In genomic region chr2:46552528-46552927, GRCh38 we compare ENCODE assay signal across 23 cellular contexts. TPM values are rescaled to one million over a fixed set of nuclear protein-coding genes. Genes with fewer than 3 reads are reported as not detected.
A peak's percentile ranks its signal among the peaks of the same experiment; 100 is the strongest.
DNase-seq lines count a peak whose midpoint lies in the region; ATAC-seq and TF ChIP-seq lines count a peak whose summit lies in the region.
"Had no signal": no experiment of that assay in that cellular context is flagged by ENCODE, and none has a peak within 500 bp of the region (broad histone marks: within the 10 kb centered on the region; RNA-seq: fewer than 3 reads in every experiment).

No MANE protein-coding gene starts in this region.

- no peaks in the 10 kb centered on the region for H3K27me3 Mint-ChIP-seq in chondrocyte (ENCODE audit: low read depth)
- H3K27me3 Mint-ChIP-seq: activated CD4-positive, alpha-beta memory T cell treated with anti-CD3 and anti-CD28 coated beads, Interleukin-2, amount 10 ng/mL, durations not matched to agents 7 days and 5 days; T-helper 17 cell had no signal

- no peaks in the 10 kb centered on the region for H3K27me3 ChIP-seq in right atrium auricular region
- no peaks in the 10 kb centered on the region for H3K27me3 ChIP-seq in neutrophil
- H3K27me3 ChIP-seq in lower lobe of right lung (ENCODE audit: low read depth): no peaks in the 10 kb centered on the region
- H3K27me3 ChIP-seq in dorsolateral prefrontal cortex: no peaks in the 10 kb centered on the region
- H3K27me3 ChIP-seq: left lung had no signal

- H3K27ac ChIP-seq in right atrium auricular region (peak overlapping the region; percentile 9 to 55), neutrophil (peak overlapping the region; percentile 76), lower lobe of right lung (no peak overlapping the region), dorsolateral prefrontal cortex (peak overlapping the region in 3 of 59 donors; percentile 1 to 51 (median 14))
- H3K27ac ChIP-seq: A549, PC-9 had no signal

- intact Hi-C loops in Right ventricle myocardium superior (cut with DNase I): no loop called here
- intact Hi-C loops in lower lobe of right lung (cut with DNase I): no loop called here
- intact Hi-C loops in dorsolateral prefrontal cortex (cut with DNase I): no loop called here

- no peak for DNase-seq in right atrium auricular region (ENCODE audit: low spot score)
- DNase-seq in Right ventricle myocardium superior: no peak
- DNase-seq in chondrocyte (ENCODE audit: low spot score): no peak
- DNase-seq in OCI-M2 (lab: John Stamatoyannopoulos, UW; ENCODE audit: unreplicated experiment): no peak
- DNase-seq in stimulated activated effector memory CD8-positive, alpha-beta T cell treated with anti-CD3 and anti-CD28 coated beads, Interleukin-12 subunit alpha, Interleukin-12 subunit beta, amount 100 ng/mL, for 72 hours (ENCODE audit: low spot score in 2 of 2): no peak
- no peak for DNase-seq in lower lobe of right lung
- no peak for DNase-seq in dorsolateral prefrontal cortex
- DNase-seq: activated CD4-positive, alpha-beta memory T cell treated with anti-CD3 and anti-CD28 coated beads, Interleukin-2, amount 10 ng/mL, durations not matched to agents 7 days and 5 days; activated CD8-positive, alpha-beta memory T cell treated with anti-CD3 and anti-CD28 coated beads, Interleukin-2, amount 50 U/mL, for 48 hours; activated naive CD4-positive, alpha-beta T cell treated with anti-CD3 and anti-CD28 coated beads for 36 hours; CD8-positive, alpha-beta memory T cell; MM.1S; NCI-H1930; NCI-H524; occipital lobe; PC-9; stimulated activated naive CD4-positive, alpha-beta T cell; T-helper 17 cell had no signal

- peaks cover 7% of the 10 kb centered on the region for H3K36me3 ChIP-seq in right atrium auricular region
- peaks cover 10% of the 10 kb centered on the region for H3K36me3 ChIP-seq in neutrophil
- H3K36me3 ChIP-seq in lower lobe of right lung: peaks cover 29% of the 10 kb centered on the region

- peaks cover 0 to 2% of the 10 kb centered on the region in 2 donors for H3K9me3 ChIP-seq in right atrium auricular region
- H3K9me3 ChIP-seq in neutrophil: no peaks in the 10 kb centered on the region
- H3K9me3 ChIP-seq in lower lobe of right lung: no peaks in the 10 kb centered on the region
- H3K9me3 ChIP-seq: A549, left lung had no signal

- peaks cover 12% of the 10 kb centered on the region for H3K36me3 Mint-ChIP-seq in chondrocyte (ENCODE audit: low read depth)
- peaks cover 4% of the 10 kb centered on the region for H3K36me3 Mint-ChIP-seq in stimulated activated effector memory CD8-positive, alpha-beta T cell treated with anti-CD3 and anti-CD28 coated beads, Interleukin-12 subunit alpha, Interleukin-12 subunit beta, amount 100 ng/mL, for 72 hours

- no peak overlapping the region for H3K4me3 Mint-ChIP-seq in chondrocyte (ENCODE audit: unreplicated experiment)
- no peak overlapping the region for H3K4me3 Mint-ChIP-seq in stimulated activated effector memory CD8-positive, alpha-beta T cell treated with anti-CD3 and anti-CD28 coated beads, Interleukin-12 subunit alpha, Interleukin-12 subunit beta, amount 100 ng/mL, for 72 hours
- H3K4me3 Mint-ChIP-seq: activated CD4-positive, alpha-beta memory T cell treated with anti-CD3 and anti-CD28 coated beads, Interleukin-2, amount 10 ng/mL, durations not matched to agents 7 days and 5 days; activated naive CD4-positive, alpha-beta T cell treated with anti-CD3 and anti-CD28 coated beads for 36 hours; activated T-helper 1 cell treated with anti-CD3 and anti-CD28 coated beads, Interleukin-12 subunit alpha, Interleukin-12 subunit beta, Interleukin-2, Interleukin-4 antibody, amounts not matched to agents 30 ng/mL and 10 ng/mL and 1 ng/mL, durations not matched to agents 14 hours and 24 hours and 36 hours; mesothelial cell of epicardium; T-helper 17 cell had no signal

- TF ChIP-seq CTCF in right atrium auricular region (IDR thresholded peaks at IDR 0.05) (no peak), chondrocyte (IDR thresholded peaks at IDR 0.05) (no peak), neutrophil (IDR thresholded peaks at IDR 0.05) (no peak), lower lobe of right lung (IDR thresholded peaks at IDR 0.05) (no peak), dorsolateral prefrontal cortex (IDR thresholded peaks at IDR 0.05 in 54 of 56, conservative IDR thresholded peaks at IDR 0.05 in 2 of 56; ENCODE audit: low read depth in 1 of 56, partially characterized antibody in 56 of 56) (no peak)

- H3K4me3 ChIP-seq in right atrium auricular region: no peak overlapping the region
- peak overlapping the region in 1 of 2 experiments; percentile 26 for H3K4me3 ChIP-seq in neutrophil (ENCODE audit: low read depth in 1 of 2, low read length in 1 of 2)
- no peak overlapping the region for H3K4me3 ChIP-seq in lower lobe of right lung
- H3K4me3 ChIP-seq in dorsolateral prefrontal cortex: no peak overlapping the region
- H3K4me3 ChIP-seq: A549, left lung, PC-9 had no signal

- peaks cover 54% of the 10 kb centered on the region for H3K4me1 Mint-ChIP-seq in chondrocyte (ENCODE audit: low read depth)
- peaks cover 56% of the 10 kb centered on the region for H3K4me1 Mint-ChIP-seq in stimulated activated effector memory CD8-positive, alpha-beta T cell treated with anti-CD3 and anti-CD28 coated beads, Interleukin-12 subunit alpha, Interleukin-12 subunit beta, amount 100 ng/mL, for 72 hours

- ATAC-seq in Right ventricle myocardium superior (ENCODE audit: poor library complexity) (no peak), lower lobe of right lung (no peak)
- no peak for ATAC-seq in stimulated activated effector memory CD8-positive, alpha-beta T cell treated with anti-CD3 and anti-CD28 coated beads, Interleukin-12 subunit alpha, Interleukin-12 subunit beta, amount 100 ng/mL, for 72 hours
- ATAC-seq: A549, left lung, T-helper 17 cell had no signal

- H3K9me3 Mint-ChIP-seq in chondrocyte (ENCODE audit: low read depth): peaks cover under 1% of the 10 kb centered on the region
- H3K9me3 Mint-ChIP-seq in stimulated activated effector memory CD8-positive, alpha-beta T cell treated with anti-CD3 and anti-CD28 coated beads, Interleukin-12 subunit alpha, Interleukin-12 subunit beta, amount 100 ng/mL, for 72 hours: no peaks in the 10 kb centered on the region
- H3K9me3 Mint-ChIP-seq: activated CD4-positive, alpha-beta memory T cell treated with anti-CD3 and anti-CD28 coated beads, Interleukin-2, amount 10 ng/mL, durations not matched to agents 7 days and 5 days had no signal

- peaks cover 0 to 75% of the 10 kb centered on the region in 2 donors for H3K4me1 ChIP-seq in right atrium auricular region
- H3K4me1 ChIP-seq in neutrophil (ENCODE audit: control insufficient read depth in 1 of 2, insufficient read depth in 1 of 2, low read depth in 1 of 2, low read length in 1 of 2): peaks cover 46 to 52% of the 10 kb centered on the region in 2 experiments
- peaks cover 48% of the 10 kb centered on the region for H3K4me1 ChIP-seq in lower lobe of right lung
- H3K4me1 ChIP-seq: A549 had no signal

- peak overlapping the region; percentile 59 for H3K27ac Mint-ChIP-seq in chondrocyte (ENCODE audit: unreplicated experiment)
- no peak overlapping the region for H3K27ac Mint-ChIP-seq in stimulated activated effector memory CD8-positive, alpha-beta T cell treated with anti-CD3 and anti-CD28 coated beads, Interleukin-12 subunit alpha, Interleukin-12 subunit beta, amount 100 ng/mL, for 72 hours
- H3K27ac Mint-ChIP-seq: activated CD4-positive, alpha-beta memory T cell treated with anti-CD3 and anti-CD28 coated beads, Interleukin-2, amount 10 ng/mL, durations not matched to agents 7 days and 5 days; activated naive CD4-positive, alpha-beta T cell treated with anti-CD3 and anti-CD28 coated beads for 36 hours; activated T-helper 1 cell treated with anti-CD3 and anti-CD28 coated beads, Interleukin-12 subunit alpha, Interleukin-12 subunit beta, Interleukin-2, Interleukin-4 antibody, amounts not matched to agents 30 ng/mL and 10 ng/mL and 1 ng/mL, durations not matched to agents 14 hours and 24 hours and 36 hours; mesothelial cell of epicardium; T-helper 17 cell had no signal

RNA-seq across cellular contexts. Expression of gene ATP6V1E2, which starts 10.2 kb away (rescaled TPM):
- total RNA-seq in right atrium auricular region (1 to 10 TPM; 4.9 to 6.6 TPM), Right ventricle myocardium superior (6.0 TPM), chondrocyte (5.6 to 10.0 TPM (median 6.6 TPM) in 3 replicates), lower lobe of right lung (9.5 TPM), dorsolateral prefrontal cortex (10 to 100 TPM in 106 of 120 experiments, 1 to 10 TPM in 14; 6.8 to 27.5 (median 13.6) TPM)

RNA-seq across cellular contexts. Expression of gene RHOQ, which starts 10.2 kb away (rescaled TPM):
- total RNA-seq in right atrium auricular region: 100 to 1,000 TPM; 127 to 132 TPM
- total RNA-seq in Right ventricle myocardium superior: 442 TPM
- 90.0 to 140 TPM (median 136 TPM) in 3 replicates for total RNA-seq in chondrocyte
- 88.5 TPM for total RNA-seq in lower lobe of right lung
- total RNA-seq in dorsolateral prefrontal cortex: 100 to 1,000 TPM in 7 of 120 experiments, 10 to 100 TPM in 113; 44.1 to 164 (median 72.2) TPM
